ENCODE assay signal across 13 cellular contexts in genomic region chr2:75324716-75325291, GRCh38.
DNase-seq lines count a peak whose midpoint lies in the region; ATAC-seq and TF ChIP-seq lines count a peak whose summit lies in the region.
"Had no signal": no experiment of that assay in that cellular context is flagged by ENCODE, and none has a peak within 500 bp of the region (broad histone marks: within the 10 kb centered on the region; RNA-seq: fewer than 3 reads in every experiment).

No MANE protein-coding gene starts in this region.

- no peak overlapping the region for H2AFZ ChIP-seq in Loucy (ENCODE audit: low read length)

- no peaks in the 10 kb centered on the region for H3F3A ChIP-seq in Loucy (ENCODE audit: low read depth)

- H3K36me3 ChIP-seq in Loucy (ENCODE audit: insufficient read depth, low read length), result no peaks in the 10 kb centered on the region
- H3K36me3 ChIP-seq in esophagus muscularis mucosa, result no peaks in the 10 kb centered on the region
- H3K36me3 ChIP-seq in right lobe of liver, result no peaks in the 10 kb centered on the region

- peak overlapping the region; percentile 10 for H3K4me2 ChIP-seq in Loucy (ENCODE audit: low read depth, low read length, poor library complexity, severe bottlenecking)
- H3K4me2 ChIP-seq: A549 had no signal

- H3K79me2 ChIP-seq in Loucy (ENCODE audit: insufficient read depth, low read length), result no peaks in the 10 kb centered on the region

- ATAC-seq in right lobe of liver, result no peak
- ATAC-seq: A549; CD8-positive, alpha-beta T cell had no signal

- no peaks in the 10 kb centered on the region for H4K20me1 ChIP-seq in Loucy (ENCODE audit: insufficient read depth, low read length, poor library complexity, severe bottlenecking)

- no peak for TF ChIP-seq CTCF in Loucy (conservative IDR thresholded peaks at IDR 0.05; ENCODE audit: low read length)
- no peak for TF ChIP-seq CTCF in esophagus muscularis mucosa (IDR thresholded peaks at IDR 0.05)
- no peak for TF ChIP-seq CTCF in right lobe of liver (IDR thresholded peaks at IDR 0.05)

- no peaks in the 10 kb centered on the region for H3K9me3 ChIP-seq in Loucy (ENCODE audit: insufficient read depth, low read depth, low read length)
- no peaks in the 10 kb centered on the region for H3K9me3 ChIP-seq in esophagus muscularis mucosa
- no peaks in the 10 kb centered on the region for H3K9me3 ChIP-seq in right lobe of liver
- H3K9me3 ChIP-seq: A549 had no signal

- H3K4me3 ChIP-seq in Loucy (ENCODE audit: low read length, poor library complexity, severe bottlenecking), result no peak overlapping the region
- H3K4me3 ChIP-seq in esophagus muscularis mucosa, result no peak overlapping the region
- no peak overlapping the region for H3K4me3 ChIP-seq in right lobe of liver
- H3K4me3 ChIP-seq: A549 had no signal

- no peak overlapping the region for H3K9ac ChIP-seq in Loucy (ENCODE audit: low read depth, low read length, poor library complexity, severe bottlenecking)

- TF ChIP-seq EP300 in esophagus muscularis mucosa (IDR thresholded peaks at IDR 0.05), result no peak

- DNase-seq in esophagus muscularis mucosa (ENCODE audit: extremely low spot score) (peak; percentile 75), lung microvascular endothelial cell (ENCODE audit: low read depth in 2 of 2) (peak; percentile 1 to 3), renal cortical epithelial cell (ENCODE audit: low read depth) (peak; percentile 12), right lobe of liver (no peak), NCI-H1092 (lab: John Stamatoyannopoulos, UW) (no peak)
- no peak for DNase-seq in stimulated activated CD4-positive, alpha-beta T cell treated with anti-CD3 and anti-CD28 coated beads, Interleukin-12 subunit alpha, Interleukin-12 subunit beta, amount 100 ng/mL, for 4 hours
- DNase-seq: CD8-positive, alpha-beta T cell; COR-L47; DND-41; GF-D8; H7 had no signal

- H3K27ac ChIP-seq in esophagus muscularis mucosa (replicated peaks in 1 of 4) (no peak overlapping the region), right lobe of liver (no peak overlapping the region)
- H3K27ac ChIP-seq: A549 had no signal

- WGBS in esophagus muscularis mucosa, result 100% methylated on average over 1 of the region's 1 CpG
- 60% methylated on average over 1 of the region's 1 CpG for WGBS in right lobe of liver (ENCODE audit: insufficient coverage, low coverage, low lambda C conversion rate, missing lambda C conversion rate)

- intact Hi-C loops in esophagus muscularis mucosa (cut with DNase I), result no loop called here
- intact Hi-C loops in right lobe of liver (cut with DNase I), result no loop called here

- TF ChIP-seq POLR2A in esophagus muscularis mucosa (IDR thresholded peaks at IDR 0.05; ENCODE audit: low read depth) (no peak), right lobe of liver (IDR thresholded peaks at IDR 0.05) (no peak)

- no peaks in the 10 kb centered on the region for H3K27me3 ChIP-seq in Loucy (ENCODE audit: insufficient read depth, low read length, poor library complexity, severe bottlenecking)
- no peaks in the 10 kb centered on the region for H3K27me3 ChIP-seq in esophagus muscularis mucosa
- H3K27me3 ChIP-seq in right lobe of liver, result no peaks in the 10 kb centered on the region

- H3K9me2 ChIP-seq in Loucy (replicated peaks; ENCODE audit: low read depth, low read length), result no peaks in the 10 kb centered on the region

- H3K4me1 ChIP-seq in Loucy (ENCODE audit: insufficient read depth, low read length, poor library complexity, severe bottlenecking) (peaks cover 17% of the 10 kb centered on the region), esophagus muscularis mucosa (no peaks in the 10 kb centered on the region), right lobe of liver (no peaks in the 10 kb centered on the region)
- H3K4me1 ChIP-seq: A549 had no signal

Comparison
In these comparisons a context has a peak if more than half of its experiments do, and no peak if none do; other contexts are left out.
1. DNase-seq: peak in esophagus muscularis mucosa (single experiment), lung microvascular endothelial cell (2 of 2) and renal cortical epithelial cell (single experiment); none in right lobe of liver (0 of 3), stimulated activated CD4-positive, alpha-beta T cell treated with anti-CD3 and anti-CD28 coated beads, Interleukin-12 subunit alpha, Interleukin-12 subunit beta, amount 100 ng/mL, for 4 hours (single experiment) and NCI-H1092 (single experiment).